ENCODE assay signal across 11 cellular contexts in genomic region chr10:73812662-73813061, GRCh38. TPM values are rescaled to one million over a fixed set of nuclear protein-coding genes. Genes with fewer than 3 reads are reported as not detected.
DNase-seq lines count a peak whose midpoint lies in the region; ATAC-seq and TF ChIP-seq lines count a peak whose summit lies in the region.
"Had no signal": no experiment of that assay in that cellular context is flagged by ENCODE, and none has a peak within 500 bp of the region (broad histone marks: within the 10 kb centered on the region; RNA-seq: fewer than 3 reads in every experiment).

No MANE protein-coding gene starts in this region.

- peaks cover 69% of the 10 kb centered on the region for H3K36me3 Mint-ChIP-seq in dendritic cell treated with granulocyte-macrophage colony-stimulating factor and Interleukin-4, amounts not matched to agents 40 ng/mL and 50 ng/mL, for 4 days (ENCODE audit: low read depth)
- H3K36me3 Mint-ChIP-seq in neural progenitor cell, result peaks cover 9% of the 10 kb centered on the region

- H3K4me1 Mint-ChIP-seq in dendritic cell treated with granulocyte-macrophage colony-stimulating factor and Interleukin-4, amounts not matched to agents 40 ng/mL and 50 ng/mL, for 4 days (ENCODE audit: low read depth), result peaks cover 74% of the 10 kb centered on the region
- peaks cover 17% of the 10 kb centered on the region for H3K4me1 Mint-ChIP-seq in neural progenitor cell

- intact Hi-C loops in dendritic cell treated with granulocyte-macrophage colony-stimulating factor and Interleukin-4, amounts not matched to agents 40 ng/mL and 50 ng/mL, for 4 days (cut with micrococcal nuclease), result no loop called here
- intact Hi-C loops in head of caudate nucleus (cut with DNase I), result no loop called here

- no peak overlapping the region for H3K27ac ChIP-seq in MM.1S (ENCODE audit: low read length)
- H3K27ac ChIP-seq in neural progenitor cell, result no peak overlapping the region

- no peak for TF ChIP-seq CTCF in MM.1S (IDR thresholded peaks at IDR 0.05; ENCODE audit: low read length)
- no peak for TF ChIP-seq CTCF in neural progenitor cell (IDR thresholded peaks at IDR 0.05)

- H3K4me2 ChIP-seq in MM.1S (ENCODE audit: low read depth, low read length) (peak overlapping the region; percentile 38; the same call in 1 of the 2 replicates), neural progenitor cell (peak overlapping the region; percentile 70)

- H3K27me3 Mint-ChIP-seq in dendritic cell treated with granulocyte-macrophage colony-stimulating factor and Interleukin-4, amounts not matched to agents 40 ng/mL and 50 ng/mL, for 4 days, result no peaks in the 10 kb centered on the region
- peaks cover 5% of the 10 kb centered on the region for H3K27me3 Mint-ChIP-seq in neural progenitor cell (ENCODE audit: insufficient read depth, low read depth)

- H3K4me1 ChIP-seq in MM.1S (ENCODE audit: low read length) (no peaks in the 10 kb centered on the region), neural progenitor cell (peaks cover 16% of the 10 kb centered on the region)

- H3K27ac Mint-ChIP-seq in dendritic cell treated with granulocyte-macrophage colony-stimulating factor and Interleukin-4, amounts not matched to agents 40 ng/mL and 50 ng/mL, for 4 days, result peak overlapping the region; percentile 85
- no peak overlapping the region for H3K27ac Mint-ChIP-seq in neural progenitor cell

- H3K9me2 ChIP-seq in MM.1S (replicated peaks; ENCODE audit: insufficient read depth, low read length), result no peaks in the 10 kb centered on the region

- H3K9ac ChIP-seq in MM.1S (ENCODE audit: low read length) (no peak overlapping the region), neural progenitor cell (no peak overlapping the region)

- no peak overlapping the region for H3K4me3 ChIP-seq in MM.1S (ENCODE audit: low read length)
- H3K4me3 ChIP-seq in neural progenitor cell, result peak overlapping the region; percentile 73

- H3K4me3 Mint-ChIP-seq in dendritic cell treated with granulocyte-macrophage colony-stimulating factor and Interleukin-4, amounts not matched to agents 40 ng/mL and 50 ng/mL, for 4 days, result no peak overlapping the region
- peak overlapping the region; percentile 78 for H3K4me3 Mint-ChIP-seq in neural progenitor cell

- no peaks in the 10 kb centered on the region for H3K9me3 ChIP-seq in MM.1S (replicated peaks; ENCODE audit: insufficient read depth, low read length)
- no peaks in the 10 kb centered on the region for H3K9me3 ChIP-seq in neural progenitor cell (ENCODE audit: low read depth)
- H3K9me3 ChIP-seq: upper lobe of left lung had no signal

- ATAC-seq in GM21528 (IDR thresholded peaks at IDR 0.05; ENCODE audit: low FRiP score, unreplicated experiment) (no peak), HG03442 (IDR thresholded peaks at IDR 0.05; ENCODE audit: unreplicated experiment) (no peak)
- ATAC-seq: esophagus mucosa had no signal

- H4K20me1 ChIP-seq in MM.1S (ENCODE audit: insufficient read depth, low read length) (no peaks in the 10 kb centered on the region), neural progenitor cell (ENCODE audit: low read depth) (peaks cover 19% of the 10 kb centered on the region)

- H3K27me3 ChIP-seq in MM.1S (replicated peaks; ENCODE audit: insufficient read depth, low read length) (no peaks in the 10 kb centered on the region), neural progenitor cell (no peaks in the 10 kb centered on the region)
- H3K27me3 ChIP-seq: upper lobe of left lung had no signal

- H3K79me2 ChIP-seq in MM.1S (ENCODE audit: low read length) (peaks cover 9% of the 10 kb centered on the region), neural progenitor cell (ENCODE audit: low read depth) (peaks cover 8% of the 10 kb centered on the region)

- peaks cover 14% of the 10 kb centered on the region for H3F3A ChIP-seq in MM.1S (ENCODE audit: insufficient read depth, low read length)
- peaks cover 14% of the 10 kb centered on the region for H3F3A ChIP-seq in neural progenitor cell (ENCODE audit: low read depth)

- DNase-seq in DMS 273 (lab: John Stamatoyannopoulos, UW; ENCODE audit: unreplicated experiment) (peak; percentile 6), DMS 273 treated with DMSO at 0.1 percent for 48 hours (lab: John Stamatoyannopoulos, UW) (no peak), MM.1S (no peak), neural progenitor cell (ENCODE audit: low spot score) (peak; percentile 83), head of caudate nucleus (no peak)
- DNase-seq: NCI-H446, upper lobe of left lung had no signal

- no peaks in the 10 kb centered on the region for H3K36me3 ChIP-seq in MM.1S (replicated peaks; ENCODE audit: insufficient read depth, low read length)
- no peaks in the 10 kb centered on the region for H3K36me3 ChIP-seq in neural progenitor cell

- H3K9me3 Mint-ChIP-seq in dendritic cell treated with granulocyte-macrophage colony-stimulating factor and Interleukin-4, amounts not matched to agents 40 ng/mL and 50 ng/mL, for 4 days, result no peaks in the 10 kb centered on the region
- H3K9me3 Mint-ChIP-seq in neural progenitor cell, result no peaks in the 10 kb centered on the region

- H2AFZ ChIP-seq in MM.1S (ENCODE audit: low read length) (no peak overlapping the region), neural progenitor cell (replicated peaks) (no peak overlapping the region)

RNA-seq across cellular contexts. Expression of gene NDST2, which starts 1.3 kb away (rescaled TPM):
- total RNA-seq in neural progenitor cell (ENCODE audit: low replicate concordance), result 12.4 and 32.1 TPM in 2 replicates

RNA-seq across cellular contexts. Expression of gene ZSWIM8, which starts 27.3 kb away (rescaled TPM):
- 30.5 and 38.1 TPM in 2 replicates for total RNA-seq in neural progenitor cell (ENCODE audit: low replicate concordance)

RNA-seq across cellular contexts. Expression of gene CHCHD1, which starts 30.8 kb away (rescaled TPM):
- 51.3 and 66.7 TPM in 2 replicates for total RNA-seq in neural progenitor cell (ENCODE audit: low replicate concordance)

Comparison
In these comparisons a context has a peak if more than half of its experiments do, and no peak if none do; other contexts are left out.
1. DNase-seq: peak in DMS 273 (single experiment) and neural progenitor cell (single experiment); none in DMS 273 treated with DMSO at 0.1 percent for 48 hours (single experiment), MM.1S (single experiment) and head of caudate nucleus (0 of 42).